23 cellular contexts compared by ENCODE assay signal in the genomic region with DNA sequence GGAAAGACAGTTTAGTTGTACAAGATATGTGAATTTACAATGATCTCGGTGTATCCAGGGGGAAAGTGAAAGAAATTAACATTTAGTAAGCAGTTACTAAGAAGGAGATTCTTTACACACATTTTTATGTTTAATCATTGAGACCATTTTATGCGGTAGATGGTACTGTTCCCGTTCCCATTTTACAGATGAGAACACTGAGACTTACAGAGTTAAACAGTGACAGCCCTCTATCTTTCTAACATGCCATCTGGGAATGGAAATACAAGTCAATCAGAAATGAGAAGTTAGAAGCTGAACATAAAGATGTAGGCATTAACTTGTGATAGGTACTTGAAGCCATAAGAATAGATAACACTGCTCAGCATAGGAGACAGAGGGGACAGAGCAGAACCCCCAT.
DNase-seq lines count a peak whose midpoint lies in the region; ATAC-seq and TF ChIP-seq lines count a peak whose summit lies in the region.
"Had no signal": no experiment of that assay in that cellular context is flagged by ENCODE, and none has a peak within 500 bp of the region (broad histone marks: within the 10 kb centered on the region; RNA-seq: fewer than 3 reads in every experiment).

No MANE protein-coding gene starts in this region.

- ATAC-seq in central memory CD8-positive, alpha-beta T cell (replicated peaks; ENCODE audit: extremely low read depth, poor library complexity, severe bottlenecking): no peak
- ATAC-seq in GM18873 (IDR thresholded peaks at IDR 0.05; ENCODE audit: low FRiP score, unreplicated experiment) (no peak), heart right ventricle (no peak)
- ATAC-seq: GM12878, GM23338, HCT116 had no signal

- peaks cover 32% of the 10 kb centered on the region for H3K36me3 Mint-ChIP-seq in activated naive CD4-positive, alpha-beta T cell treated with anti-CD3 and anti-CD28 coated beads, Interleukin-2, amount 50 U/mL, for 24 hours
- peaks cover 25% of the 10 kb centered on the region for H3K36me3 Mint-ChIP-seq in activated naive CD4-positive, alpha-beta T cell treated with anti-CD3 and anti-CD28 coated beads for 36 hours (ENCODE audit: low read depth)
- H3K36me3 Mint-ChIP-seq in central memory CD8-positive, alpha-beta T cell (ENCODE audit: insufficient read depth): peaks cover 20% of the 10 kb centered on the region
- H3K36me3 Mint-ChIP-seq in endothelial cell (ENCODE audit: low read depth, unreplicated experiment): peaks cover 15% of the 10 kb centered on the region

- DNase-seq in activated naive CD4-positive, alpha-beta T cell treated with anti-CD3 and anti-CD28 coated beads for 36 hours: no peak
- DNase-seq in central memory CD8-positive, alpha-beta T cell (ENCODE audit: low spot score in 2 of 2): no peak
- DNase-seq in endothelial cell (ENCODE audit: low spot score) (no peak), DMS153 treated with DMSO at 0.1 percent for 48 hours (lab: John Stamatoyannopoulos, UW; ENCODE audit: unreplicated experiment) (no peak), heart right ventricle (no peak)
- DNase-seq: ACHN; AML-193; BE2C; Calu3; CD4-positive, alpha-beta T cell; COR-L47; EL; GDM1; H9 had no signal

- H3K4me3 ChIP-seq in ACC112 (ENCODE audit: low read depth, low read length) (no peak overlapping the region), heart right ventricle (no peak overlapping the region)
- H3K4me3 ChIP-seq: BLaER1 treated with 17β-estradiol and CSF1 and Interleukin-3, amounts not matched to agents 10 nM and 100 nM; GM12878; GM23338 had no signal

- H3K36me3 ChIP-seq in ACC112 (ENCODE audit: insufficient read depth, low read length): 0 out of 2 replicates have a peak, but pooled peaks cover 9% of the 10 kb centered on the region
- peaks cover 0 to 48% (median 16%) of the 10 kb centered on the region in 9 donors for H3K36me3 ChIP-seq in heart right ventricle

- no peaks in the 10 kb centered on the region for H3K27me3 ChIP-seq in ACC112 (ENCODE audit: insufficient read depth, low read length)
- H3K27me3 ChIP-seq in heart right ventricle: no peaks in the 10 kb centered on the region
- H3K27me3 ChIP-seq: BE2C; BLaER1 treated with 17β-estradiol and CSF1 and Interleukin-3, amounts not matched to agents 10 nM and 100 nM had no signal

- intact Hi-C loops in activated naive CD4-positive, alpha-beta T cell treated with anti-CD3 and anti-CD28 coated beads for 36 hours (cut with micrococcal nuclease): no loop called here
- intact Hi-C loops in heart right ventricle (cut with DNase I): no loop called here

- peak overlapping the region; percentile 30; the same call in 1 of the 2 replicates for H3K27ac ChIP-seq in ACC112 (ENCODE audit: low read depth, low read length)
- H3K27ac ChIP-seq in heart right ventricle: no peak overlapping the region
- H3K27ac ChIP-seq: 22Rv1; BLaER1 treated with 17β-estradiol and CSF1 and Interleukin-3, amounts not matched to agents 10 nM and 100 nM had no signal

- CTCF ChIA-PET in activated naive CD4-positive, alpha-beta T cell treated with anti-CD3 and anti-CD28 coated beads for 36 hours (lab: Charles Lee): interaction anchor here (0.6 kb wide), 1 partner anchor 53 kb away, joined by 4 read pairs; no protein-coding TSS in a partner anchor

- TF ChIP-seq CTCF in endothelial cell (IDR thresholded peaks at IDR 0.05; ENCODE audit: unreplicated experiment) (no peak), heart right ventricle (IDR thresholded peaks at IDR 0.05) (no peak)

- peaks cover 14% of the 10 kb centered on the region for H3K4me1 Mint-ChIP-seq in activated naive CD4-positive, alpha-beta T cell treated with anti-CD3 and anti-CD28 coated beads, Interleukin-2, amount 50 U/mL, for 24 hours
- H3K4me1 Mint-ChIP-seq in activated naive CD4-positive, alpha-beta T cell treated with anti-CD3 and anti-CD28 coated beads for 36 hours (ENCODE audit: low read depth): peaks cover 5% of the 10 kb centered on the region
- peaks cover 40% of the 10 kb centered on the region for H3K4me1 Mint-ChIP-seq in central memory CD8-positive, alpha-beta T cell
- peaks cover 11% of the 10 kb centered on the region for H3K4me1 Mint-ChIP-seq in endothelial cell (ENCODE audit: unreplicated experiment)

- WGBS in heart right ventricle, 2 donors: 96 to 99% methylated on average over 3 of the region's 3 CpGs

- no peaks in the 10 kb centered on the region for H3K9me3 Mint-ChIP-seq in activated naive CD4-positive, alpha-beta T cell treated with anti-CD3 and anti-CD28 coated beads, Interleukin-2, amount 50 U/mL, for 24 hours
- H3K9me3 Mint-ChIP-seq in activated naive CD4-positive, alpha-beta T cell treated with anti-CD3 and anti-CD28 coated beads for 36 hours: no peaks in the 10 kb centered on the region
- H3K9me3 Mint-ChIP-seq in central memory CD8-positive, alpha-beta T cell: peaks cover 12% of the 10 kb centered on the region
- no peaks in the 10 kb centered on the region for H3K9me3 Mint-ChIP-seq in endothelial cell (ENCODE audit: unreplicated experiment)
- H3K9me3 Mint-ChIP-seq: CD14-positive monocyte; CD4-positive, alpha-beta T cell; GM23338 had no signal

- H3K4me3 Mint-ChIP-seq in activated naive CD4-positive, alpha-beta T cell treated with anti-CD3 and anti-CD28 coated beads, Interleukin-2, amount 50 U/mL, for 24 hours: no peak overlapping the region
- H3K4me3 Mint-ChIP-seq in activated naive CD4-positive, alpha-beta T cell treated with anti-CD3 and anti-CD28 coated beads for 36 hours: no peak overlapping the region
- H3K4me3 Mint-ChIP-seq in central memory CD8-positive, alpha-beta T cell: no peak overlapping the region
- H3K4me3 Mint-ChIP-seq in endothelial cell (ENCODE audit: unreplicated experiment): peak overlapping the region; percentile 5
- H3K4me3 Mint-ChIP-seq: CD14-positive monocyte; CD4-positive, alpha-beta T cell; GM23338; H9 had no signal

- peaks cover 0 to 8% (median 0%) of the 10 kb centered on the region in 11 donors for H3K9me3 ChIP-seq in heart right ventricle
- H3K9me3 ChIP-seq: BE2C had no signal

- H3K4me1 ChIP-seq in ACC112 (ENCODE audit: control insufficient read depth, insufficient read depth, low read length, unreplicated experiment) (peaks cover 15% of the 10 kb centered on the region), heart right ventricle (peaks cover 0 to 26% (median 11%) of the 10 kb centered on the region in 9 donors)
- H3K4me1 ChIP-seq: BE2C had no signal

- no peak overlapping the region for H2AFZ ChIP-seq in ACC112 (ENCODE audit: low read length, unreplicated experiment)
- H2AFZ ChIP-seq: GM23338 had no signal

- peak overlapping the region; percentile 14 for H3K27ac Mint-ChIP-seq in activated naive CD4-positive, alpha-beta T cell treated with anti-CD3 and anti-CD28 coated beads, Interleukin-2, amount 50 U/mL, for 24 hours
- no peak overlapping the region for H3K27ac Mint-ChIP-seq in activated naive CD4-positive, alpha-beta T cell treated with anti-CD3 and anti-CD28 coated beads for 36 hours
- H3K27ac Mint-ChIP-seq in central memory CD8-positive, alpha-beta T cell (ENCODE audit: low read depth): peak overlapping the region; percentile 82
- no peak overlapping the region for H3K27ac Mint-ChIP-seq in endothelial cell (ENCODE audit: unreplicated experiment)
- H3K27ac Mint-ChIP-seq: CD14-positive monocyte; CD4-positive, alpha-beta T cell; GM23338; H9 had no signal

- H3K79me2 ChIP-seq in ACC112 (ENCODE audit: control insufficient read depth, insufficient read depth, low read length, unreplicated experiment): no peaks in the 10 kb centered on the region

- no peaks in the 10 kb centered on the region for H3K27me3 Mint-ChIP-seq in activated naive CD4-positive, alpha-beta T cell treated with anti-CD3 and anti-CD28 coated beads, Interleukin-2, amount 50 U/mL, for 24 hours
- no peaks in the 10 kb centered on the region for H3K27me3 Mint-ChIP-seq in activated naive CD4-positive, alpha-beta T cell treated with anti-CD3 and anti-CD28 coated beads for 36 hours (ENCODE audit: low read depth)
- no peaks in the 10 kb centered on the region for H3K27me3 Mint-ChIP-seq in central memory CD8-positive, alpha-beta T cell
- no peaks in the 10 kb centered on the region for H3K27me3 Mint-ChIP-seq in endothelial cell (ENCODE audit: unreplicated experiment)
- H3K27me3 Mint-ChIP-seq: CD4-positive, alpha-beta T cell had no signal

Comparison
In these comparisons a context has a peak if more than half of its experiments do, and no peak if none do; other contexts are left out.
1. H3K27ac Mint-ChIP-seq: peak in activated naive CD4-positive, alpha-beta T cell treated with anti-CD3 and anti-CD28 coated beads, Interleukin-2, amount 50 U/mL, for 24 hours (single experiment) and central memory CD8-positive, alpha-beta T cell (single experiment); none in activated naive CD4-positive, alpha-beta T cell treated with anti-CD3 and anti-CD28 coated beads for 36 hours (single experiment) and endothelial cell (single experiment).